1 cellular context compared by ENCODE assay signal in the genomic region with DNA sequence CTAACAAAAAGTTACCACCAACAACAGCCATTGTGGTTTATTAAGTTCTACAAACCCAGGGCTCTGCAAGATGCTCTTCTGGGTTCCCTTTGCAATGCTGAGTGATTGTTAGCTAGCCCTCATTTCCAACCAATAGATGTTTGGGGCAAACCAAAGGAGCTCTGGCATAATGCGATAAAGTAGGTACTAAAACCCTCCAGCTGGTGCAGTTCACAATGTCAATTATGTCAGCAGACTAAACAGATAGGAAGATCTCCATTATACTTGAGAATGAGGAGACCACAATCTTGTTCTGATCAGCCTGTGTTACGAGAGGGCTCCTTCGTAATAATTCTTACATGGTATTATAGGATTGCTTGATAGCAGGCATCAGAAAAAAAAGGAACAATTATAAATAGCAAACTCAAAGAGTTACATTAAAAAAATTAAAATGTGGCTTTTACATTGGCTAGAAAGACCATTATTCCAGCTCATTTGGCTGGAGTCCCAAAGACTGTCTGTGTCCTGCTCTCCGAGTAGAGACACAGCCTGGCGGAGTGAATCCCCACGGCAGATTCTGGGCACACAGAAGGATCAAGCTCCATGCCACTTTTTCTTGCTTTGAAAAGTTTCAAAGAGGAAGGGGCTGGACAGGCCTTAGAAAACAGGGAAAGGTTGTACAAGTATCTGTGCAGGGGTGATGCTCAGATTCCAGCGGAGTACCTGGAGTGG.
TF ChIP-seq lines count a peak whose summit lies in the region.

No MANE protein-coding gene starts in this region.

TF ChIP-seq in SK-N-SH, 30 proteins besides CTCF, POLR2A, EP300 and RAD21:
- TF ChIP-seq FOXM1 (IDR thresholded peaks at IDR 0.05; ENCODE audit: low read depth) (no peak), MXI1 (IDR thresholded peaks at IDR 0.05; ENCODE audit: low read depth, low read length) (0 out of 2 replicates have a peak, but pooled peaks have one; percentile 24), NFIC (IDR thresholded peaks at IDR 0.05; ENCODE audit: borderline replicate concordance) (no peak), RFX5 (IDR thresholded peaks at IDR 0.05; ENCODE audit: low read length) (no peak), GATA2 (CRISPR knock-in tag; IDR thresholded peaks at IDR 0.05) (peak; percentile 64)
- TF ChIP-seq, protein P1, sequence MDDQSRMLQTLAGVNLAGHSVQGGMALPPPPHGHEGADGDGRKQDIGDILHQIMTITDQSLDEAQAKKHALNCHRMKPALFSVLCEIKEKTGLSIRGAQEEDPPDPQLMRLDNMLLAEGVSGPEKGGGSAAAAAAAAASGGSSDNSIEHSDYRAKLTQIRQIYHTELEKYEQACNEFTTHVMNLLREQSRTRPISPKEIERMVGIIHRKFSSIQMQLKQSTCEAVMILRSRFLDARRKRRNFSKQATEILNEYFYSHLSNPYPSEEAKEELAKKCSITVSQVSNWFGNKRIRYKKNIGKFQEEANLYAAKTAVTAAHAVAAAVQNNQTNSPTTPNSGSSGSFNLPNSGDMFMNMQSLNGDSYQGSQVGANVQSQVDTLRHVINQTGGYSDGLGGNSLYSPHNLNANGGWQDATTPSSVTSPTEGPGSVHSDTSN (IDR thresholded peaks at IDR 0.05), result no peak
TF ChIP-seq in SK-N-SH: peak in this region for 2.
